Comparison of ENCODE assay signal across 8 cellular contexts in the genomic region with DNA sequence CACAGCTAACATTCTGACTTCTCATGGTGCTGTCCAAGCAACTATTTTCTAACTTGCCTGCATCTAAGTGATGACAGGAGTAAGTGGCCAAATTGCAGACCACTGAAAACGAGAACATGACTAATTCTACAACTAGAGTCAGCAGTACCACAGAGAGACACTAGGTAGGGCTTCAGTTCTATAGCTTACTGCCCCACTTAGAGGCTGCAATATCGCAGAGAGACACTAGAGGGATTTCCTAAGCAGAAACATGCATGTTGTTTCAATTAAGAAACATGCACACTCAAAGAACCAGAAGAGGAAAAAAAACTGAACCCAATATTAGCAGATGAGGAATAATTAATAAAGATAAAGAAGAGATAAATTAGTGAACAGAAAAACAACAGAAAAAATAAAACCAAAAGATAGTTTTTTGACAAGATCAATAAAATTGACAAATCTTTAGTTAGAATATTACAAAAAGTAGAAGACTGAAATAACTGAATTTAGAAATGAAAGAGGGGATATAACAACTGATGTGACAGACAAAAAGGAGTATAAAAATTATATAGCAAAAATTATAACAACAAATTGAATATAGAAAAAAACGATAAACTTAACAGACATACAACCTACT.
A peak's percentile ranks its signal among the peaks of the same experiment; 100 is the strongest.
DNase-seq lines count a peak whose midpoint lies in the region; ATAC-seq, FAIRE-seq and TF ChIP-seq lines count a peak whose summit lies in the region.

No MANE protein-coding gene starts in this region.

- POLR2A ChIA-PET in HCT116 (lab: Charles Lee): interaction anchor here (0.5 kb wide), 1 partner anchor 181 kb away, joined by 3 read pairs; no protein-coding TSS in a partner anchor

- no peaks in the 10 kb centered on the region for H3K27me3 Mint-ChIP-seq in brain

- RAD21 ChIA-PET in HCT116 (lab: Charles Lee; ENCODE audit: low non-redundant PET in 1 of 2, low total read pairs in 2 of 2, uncharacterized antibody in 2 of 2, unreplicated experiment in 2 of 2): no interaction called here

- no peaks in the 10 kb centered on the region for H3K9me3 ChIP-seq in HCT116 (ENCODE audit: control insufficient read depth in 1 of 2, insufficient read depth in 1 of 2, low read depth in 1 of 2, low read length in 2 of 2)
- H3K9me3 ChIP-seq in MM.1S (replicated peaks; ENCODE audit: insufficient read depth, low read length): no peaks in the 10 kb centered on the region

- peak; percentile 97 for FAIRE-seq in islet of Langerhans (lab: Jason Lieb, UNC)

- no TSS peak for BruUV-seq in HCT116 (replicated peaks; lab: Mats Ljungman, UMichigan)

- H4K20me1 ChIP-seq in HCT116 (ENCODE audit: insufficient read depth) (no peaks in the 10 kb centered on the region), MM.1S (ENCODE audit: insufficient read depth, low read length) (no peaks in the 10 kb centered on the region)

- H3F3A ChIP-seq in MM.1S (ENCODE audit: insufficient read depth, low read length): no peaks in the 10 kb centered on the region

- H3K27ac ChIP-seq in HCT116 (ENCODE audit: low read depth, low read length) (no peak overlapping the region), MM.1S (ENCODE audit: low read length) (no peak overlapping the region)

- H3K9ac ChIP-seq in HCT116 (ENCODE audit: low read length) (no peak overlapping the region), MM.1S (ENCODE audit: low read length) (no peak overlapping the region)

- H3K27me3 ChIP-seq in HCT116 (ENCODE audit: insufficient read depth, low read length): no peaks in the 10 kb centered on the region
- H3K27me3 ChIP-seq in MM.1S (replicated peaks; ENCODE audit: insufficient read depth, low read length): no peaks in the 10 kb centered on the region

- peak; percentile 74 for TF ChIP-seq CTCF in GM13976 (IDR thresholded peaks at IDR 0.05; ENCODE audit: borderline replicate concordance, control extremely low read depth, extremely low read depth, insufficient read depth, missing control alignments)
- TF ChIP-seq CTCF in HCT116 (IDR thresholded peaks at IDR 0.05 in 2 of 3, conservative IDR thresholded peaks at IDR 0.05 in 1 of 3; ENCODE audit: borderline replicate concordance in 1 of 3, insufficient read depth in 1 of 3, low read depth in 2 of 3, low read length in 2 of 3): peak; percentile 70 to 97 (median 74)
- TF ChIP-seq CTCF in MM.1S (IDR thresholded peaks at IDR 0.05; ENCODE audit: low read length): peak; percentile 93
- TF ChIP-seq CTCF in brain (conservative IDR thresholded peaks at IDR 0.05): peak; percentile 87 to 95

- intact Hi-C loops in HCT116 (cut with micrococcal nuclease): no loop called here

- in situ Hi-C loops in GM13976 (cut with MboI; ENCODE audit: low sequenced_read_pairs, unreplicated experiment): no loop called here

- no peak for TF ChIP-seq POLR2A in HCT116 (IDR thresholded peaks at IDR 0.05; ENCODE audit: borderline replicate concordance, extremely low read depth, insufficient read depth, insufficient read length)

- no peaks in the 10 kb centered on the region for H3K9me3 Mint-ChIP-seq in brain

- no peaks in the 10 kb centered on the region for H3K36me3 ChIP-seq in HCT116 (ENCODE audit: control insufficient read depth in 1 of 2, insufficient read depth in 2 of 2, low read length in 2 of 2)
- no peaks in the 10 kb centered on the region for H3K36me3 ChIP-seq in MM.1S (replicated peaks; ENCODE audit: insufficient read depth, low read length)

- H3K79me2 ChIP-seq in HCT116 (ENCODE audit: insufficient read depth, low read length): no peaks in the 10 kb centered on the region
- no peaks in the 10 kb centered on the region for H3K79me2 ChIP-seq in MM.1S (ENCODE audit: low read length)

- H3K9me2 ChIP-seq in HCT116 (ENCODE audit: insufficient read depth) (no peaks in the 10 kb centered on the region), MM.1S (replicated peaks; ENCODE audit: insufficient read depth, low read length) (no peaks in the 10 kb centered on the region)

- CTCF ChIA-PET in HCT116 (lab: Charles Lee): interaction anchor here (1.0 kb wide), 2 partner anchors 256 to 436 kb away, joined by 3 to 5 read pairs; no protein-coding TSS in a partner anchor

- TF ChIP-seq RAD21 in HCT116 (IDR thresholded peaks at IDR 0.05; ENCODE audit: low read depth): peak; percentile 74

- no peak overlapping the region for H3K27ac Mint-ChIP-seq in brain

- H2AFZ ChIP-seq in HCT116 (ENCODE audit: low read depth, low read length, poor library complexity, severe bottlenecking): no peak overlapping the region
- no peak overlapping the region for H2AFZ ChIP-seq in MM.1S (ENCODE audit: low read length)

- no peaks in the 10 kb centered on the region for H3K4me1 Mint-ChIP-seq in brain

- H3K4me3 Mint-ChIP-seq in brain: no peak overlapping the region

- DNase-seq in GM13976 (ENCODE audit: low spot score): peak; percentile 24
- peak; percentile 69 for DNase-seq in HCT116 (ENCODE audit: low read depth, low spot score)
- peak; percentile 81 for DNase-seq in MM.1S
- DNase-seq in stimulated activated naive CD8-positive, alpha-beta T cell treated with anti-CD3 and anti-CD28 coated beads, Interleukin-15, Interleukin-2, amounts not matched to agents 100 U/mL and 50 U/mL, for 24 hours: peak; percentile 28
- no peak for DNase-seq in NCI-H69 (lab: John Stamatoyannopoulos, UW)
- no peak for DNase-seq in HPDE6-E6E7 (ENCODE audit: extremely low spot score)

- H3K4me2 ChIP-seq in HCT116 (ENCODE audit: low read length) (no peak overlapping the region), MM.1S (ENCODE audit: low read depth, low read length) (no peak overlapping the region)

- ATAC-seq in HCT116: peak; percentile 91
- peak; percentile 76 for ATAC-seq in stimulated activated naive CD8-positive, alpha-beta T cell treated with anti-CD3 and anti-CD28 coated beads, Interleukin-15, Interleukin-2, amounts not matched to agents 100 U/mL and 50 U/mL, for 24 hours

- H3K4me1 ChIP-seq in HCT116 (ENCODE audit: control insufficient read depth in 1 of 2, insufficient read depth in 2 of 2, low read length in 2 of 2) (no peaks in the 10 kb centered on the region), MM.1S (ENCODE audit: low read length) (no peaks in the 10 kb centered on the region)

- H3K36me3 Mint-ChIP-seq in brain: no peaks in the 10 kb centered on the region

- H3K4me3 ChIP-seq in HCT116 (replicated peaks in 1 of 2; ENCODE audit: low read depth in 1 of 2, low read length in 2 of 2) (no peak overlapping the region), MM.1S (ENCODE audit: low read length) (no peak overlapping the region)

TF ChIP-seq in HCT116, 20 proteins besides CTCF, POLR2A, EP300 and RAD21:
- TF ChIP-seq CBX3 (IDR thresholded peaks at IDR 0.05; ENCODE audit: low read depth) (peak; percentile 28; the same call in 1 of the 2 replicates), CEBPB (IDR thresholded peaks at IDR 0.05; ENCODE audit: low read depth) (no peak), ZNF274 (IDR thresholded peaks at IDR 0.05; ENCODE audit: low read depth, low read length) (no peak), POLR2AphosphoS5 (IDR thresholded peaks at IDR 0.05; ENCODE audit: low read depth, low read length) (no peak)

Comparison
In these comparisons a context has a peak if more than half of its experiments do, and no peak if none do; other contexts are left out.
1. DNase-seq: peak in GM13976 (single experiment), HCT116 (single experiment), MM.1S (single experiment) and stimulated activated naive CD8-positive, alpha-beta T cell treated with anti-CD3 and anti-CD28 coated beads, Interleukin-15, Interleukin-2, amounts not matched to agents 100 U/mL and 50 U/mL, for 24 hours (single experiment); none in NCI-H69 (single experiment) and HPDE6-E6E7 (single experiment).
2. Peak in every context shown above with its lines, with median percentiles within 50 percentile points of each other: CTCF ChIP-seq.